Comparison of ENCODE assay signal across 9 cellular contexts in genomic region chr1:211328866-211329265, GRCh38. TPM values are rescaled to one million over a fixed set of nuclear protein-coding genes. Genes with fewer than 3 reads are reported as not detected.
DNase-seq lines count a peak whose midpoint lies in the region; ATAC-seq and TF ChIP-seq lines count a peak whose summit lies in the region.
"Had no signal": no experiment of that assay in that cellular context is flagged by ENCODE, and none has a peak within 500 bp of the region (broad histone marks: within the 10 kb centered on the region; RNA-seq: fewer than 3 reads in every experiment).

No MANE protein-coding gene starts in this region.

- H3K4me1 Mint-ChIP-seq in activated T-cell treated with anti-CD3 and anti-CD28 coated beads, Interleukin-2, amount 50 U/mL, for 72 hours (ENCODE audit: low read depth): peaks cover 85% of the 10 kb centered on the region
- H3K4me1 Mint-ChIP-seq in T-cell (peaks cover 73 to 85% (median 79%) of the 10 kb centered on the region in 3 donors), endodermal cell (peaks cover 47% of the 10 kb centered on the region)
- peaks cover 68 to 84% of the 10 kb centered on the region in 2 donors for H3K4me1 Mint-ChIP-seq in stimulated activated naive B cell treated with anti-CD40 and anti-IgM and Interleukin-4, amounts not matched to agents 10 μg/mL and 1 μg/mL and 100 μg/mL, for 72 hours

- POLR2A ChIA-PET in T-cell (lab: Charles Lee): interaction anchor here in 1 of 2 donors (0.6 kb wide), 1 partner anchor 53 kb away, joined by 3 read pairs; no protein-coding TSS in a partner anchor

- ATAC-seq in activated T-cell treated with anti-CD3 and anti-CD28 coated beads, Interleukin-2, amount 50 U/mL, for 72 hours (replicated peaks in 1 of 2): no peak
- ATAC-seq in T-cell (replicated peaks in 1 of 4): no peak
- no peak for ATAC-seq in stimulated activated naive B cell treated with anti-CD40 and anti-IgM and Interleukin-4, amounts not matched to agents 10 μg/mL and 1 μg/mL and 100 μg/mL, for 72 hours (replicated peaks)

- no peak overlapping the region for H3K9ac ChIP-seq in endodermal cell (ENCODE audit: extremely low read depth, low read length, poor library complexity, severe bottlenecking)

- no peak for TF ChIP-seq CTCF in endodermal cell (conservative IDR thresholded peaks at IDR 0.05)

- no peaks in the 10 kb centered on the region for H3K27me3 ChIP-seq in endodermal cell (ENCODE audit: control insufficient read depth, insufficient read depth, low read length, poor library complexity, severe bottlenecking)
- no peaks in the 10 kb centered on the region for H3K27me3 ChIP-seq in MG63
- H3K27me3 ChIP-seq: cardiac muscle cell had no signal

- peaks cover 5% of the 10 kb centered on the region in 2 donors for H3K36me3 Mint-ChIP-seq in activated T-cell treated with anti-CD3 and anti-CD28 coated beads, Interleukin-2, amount 50 U/mL, for 72 hours (ENCODE audit: insufficient read depth in 2 of 2)
- H3K36me3 Mint-ChIP-seq in T-cell (no peaks in the 10 kb centered on the region), endodermal cell (ENCODE audit: low read depth) (peaks cover 10% of the 10 kb centered on the region)
- H3K36me3 Mint-ChIP-seq in stimulated activated naive B cell treated with anti-CD40 and anti-IgM and Interleukin-4, amounts not matched to agents 10 μg/mL and 1 μg/mL and 100 μg/mL, for 72 hours: peaks cover 9 to 15% of the 10 kb centered on the region in 2 donors

- CTCF ChIA-PET in T-cell (lab: Charles Lee): interaction anchor here (0.8 to 2.3 kb wide), 5 partner anchors 18 to 147 kb away, joined by 3 to 9 read pairs (median 3); no protein-coding TSS in a partner anchor

- no peak for DNase-seq in activated T-cell treated with anti-CD3 and anti-CD28 coated beads, Interleukin-2, amount 50 U/mL, for 72 hours
- no peak for DNase-seq in activated T-cell treated with anti-CD3 and anti-CD28 coated beads, Interleukin-2, amount 50 U/mL, for 48 hours
- DNase-seq in T-cell: peak in 1 of 34 experiments; percentile 21
- no peak for DNase-seq in endodermal cell
- no peak for DNase-seq in stimulated activated naive B cell treated with anti-CD40 and anti-IgM and Interleukin-4, amounts not matched to agents 10 μg/mL and 1 μg/mL and 100 μg/mL, for 72 hours
- DNase-seq in MG63: no peak
- DNase-seq in T1000 (lab: John Stamatoyannopoulos, UW): no peak
- no peak for DNase-seq in dedifferentiated amniotic fluid mesenchymal stem cell (ENCODE audit: extremely low spot score)

- 94 to 96% methylated on average over 4 of the region's 4 CpGs for WGBS in endodermal cell (ENCODE audit: insufficient coverage in 1 of 2, insufficient read length in 1 of 2), 2 experiments

- H3K9me3 Mint-ChIP-seq in activated T-cell treated with anti-CD3 and anti-CD28 coated beads, Interleukin-2, amount 50 U/mL, for 72 hours: no peaks in the 10 kb centered on the region
- no peaks in the 10 kb centered on the region for H3K9me3 Mint-ChIP-seq in T-cell
- no peaks in the 10 kb centered on the region for H3K9me3 Mint-ChIP-seq in endodermal cell
- H3K9me3 Mint-ChIP-seq in stimulated activated naive B cell treated with anti-CD40 and anti-IgM and Interleukin-4, amounts not matched to agents 10 μg/mL and 1 μg/mL and 100 μg/mL, for 72 hours: no peaks in the 10 kb centered on the region

- H3K27ac Mint-ChIP-seq in activated T-cell treated with anti-CD3 and anti-CD28 coated beads, Interleukin-2, amount 50 U/mL, for 72 hours: peak overlapping the region; percentile 90
- peak overlapping the region; percentile 91 to 92 for H3K27ac Mint-ChIP-seq in T-cell
- no peak overlapping the region for H3K27ac Mint-ChIP-seq in endodermal cell
- peak overlapping the region; percentile 97 for H3K27ac Mint-ChIP-seq in stimulated activated naive B cell treated with anti-CD40 and anti-IgM and Interleukin-4, amounts not matched to agents 10 μg/mL and 1 μg/mL and 100 μg/mL, for 72 hours

- H3K27ac ChIP-seq in endodermal cell (ENCODE audit: low read depth, low read length): no peak overlapping the region
- H3K27ac ChIP-seq: cardiac muscle cell had no signal

- H3K4me1 ChIP-seq in endodermal cell (ENCODE audit: control insufficient read depth, insufficient read depth, low read length): peaks cover 7% of the 10 kb centered on the region

- H3K4me3 ChIP-seq in endodermal cell (ENCODE audit: low read length) (peak overlapping the region; percentile 80), MG63 (no peak overlapping the region)
- H3K4me3 ChIP-seq: cardiac muscle cell had no signal

- H3K27me3 Mint-ChIP-seq in activated T-cell treated with anti-CD3 and anti-CD28 coated beads, Interleukin-2, amount 50 U/mL, for 72 hours (ENCODE audit: low read depth): no peaks in the 10 kb centered on the region
- H3K27me3 Mint-ChIP-seq in T-cell (no peaks in the 10 kb centered on the region), endodermal cell (ENCODE audit: insufficient read depth) (peaks cover 4% of the 10 kb centered on the region)
- H3K27me3 Mint-ChIP-seq in stimulated activated naive B cell treated with anti-CD40 and anti-IgM and Interleukin-4, amounts not matched to agents 10 μg/mL and 1 μg/mL and 100 μg/mL, for 72 hours: no peaks in the 10 kb centered on the region

- peak overlapping the region; percentile 92 to 95 for H3K4me3 Mint-ChIP-seq in activated T-cell treated with anti-CD3 and anti-CD28 coated beads, Interleukin-2, amount 50 U/mL, for 72 hours
- H3K4me3 Mint-ChIP-seq in T-cell (peak overlapping the region; percentile 92 to 95 (median 95)), endodermal cell (peak overlapping the region; percentile 82)
- H3K4me3 Mint-ChIP-seq in stimulated activated naive B cell treated with anti-CD40 and anti-IgM and Interleukin-4, amounts not matched to agents 10 μg/mL and 1 μg/mL and 100 μg/mL, for 72 hours: peak overlapping the region; percentile 93 to 94

- H3K9me3 ChIP-seq in endodermal cell (ENCODE audit: control insufficient read depth, low read length) (no peaks in the 10 kb centered on the region), MG63 (peaks cover 4% of the 10 kb centered on the region)

- peaks cover 5% of the 10 kb centered on the region for H3K36me3 ChIP-seq in endodermal cell (ENCODE audit: control insufficient read depth, insufficient read depth, low read length)
- H3K36me3 ChIP-seq in MG63: peaks cover 4% of the 10 kb centered on the region
- H3K36me3 ChIP-seq: cardiac muscle cell had no signal

RNA-seq across cellular contexts. Expression of gene TRAF5, which starts 2.2 kb away (rescaled TPM):
- 10 to 100 TPM; 28.8 to 38.6 TPM for total RNA-seq in activated T-cell treated with anti-CD3 and anti-CD28 coated beads, Interleukin-2, amount 50 U/mL, for 72 hours
- total RNA-seq in T-cell (10 to 100 TPM; 49.5 to 64.5 (median 57.2) TPM), endodermal cell (10 to 100 TPM; 56.5 to 78.3 TPM)
- 21.7 TPM for polyA plus RNA-seq in endodermal cell (2013, experiment 1 of 2)
- polyA plus RNA-seq in endodermal cell (2013, experiment 2 of 2): 23.8 TPM
- total RNA-seq in MG63 (2014; rRNA removed; shearing (Covaris generic); ENCODE audit: low replicate concordance): 5.8 and 22.9 TPM in 2 replicates
